14 cellular contexts compared by ENCODE assay signal in the genomic region with DNA sequence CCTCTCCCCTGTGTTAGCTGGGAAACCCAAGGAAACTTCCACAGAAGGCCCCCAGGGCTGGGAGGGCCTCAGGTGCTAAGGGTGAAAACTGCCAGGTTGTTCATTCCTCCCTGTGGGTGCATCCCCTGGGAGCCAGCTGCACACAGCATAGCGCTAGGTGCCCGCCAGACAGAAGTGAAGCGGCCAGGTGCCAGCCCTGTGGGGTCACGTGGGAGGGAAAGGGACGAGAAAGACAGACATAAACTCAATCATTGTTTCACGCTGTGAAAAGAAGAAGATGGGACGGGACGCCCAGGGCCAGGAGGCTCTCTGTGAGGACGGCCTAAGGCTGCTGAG. TPM values are rescaled to one million over a fixed set of nuclear protein-coding genes. Genes with fewer than 3 reads are reported as not detected.
A peak's percentile ranks its signal among the peaks of the same experiment; 100 is the strongest.
DNase-seq lines count a peak whose midpoint lies in the region; ATAC-seq and TF ChIP-seq lines count a peak whose summit lies in the region.
"Had no signal": no experiment of that assay in that cellular context is flagged by ENCODE, and none has a peak within 500 bp of the region (broad histone marks: within the 10 kb centered on the region; RNA-seq: fewer than 3 reads in every experiment).

No MANE protein-coding gene starts in this region.

- H3K36me3 ChIP-seq in SK-N-MC (ENCODE audit: insufficient read depth, low read length) = no peaks in the 10 kb centered on the region
- H3K36me3 ChIP-seq in neuronal stem cell (replicated peaks in 1 of 2; ENCODE audit: control insufficient read depth in 2 of 2, insufficient read depth in 2 of 2, low read length in 2 of 2) = no peaks in the 10 kb centered on the region
- H3K36me3 ChIP-seq in mammary epithelial cell (ENCODE audit: insufficient read depth, low read length) = no peaks in the 10 kb centered on the region
- H3K36me3 ChIP-seq: BE2C had no signal

- peaks cover 8 to 10% of the 10 kb centered on the region in 2 donors for H3K4me1 ChIP-seq in neuronal stem cell (ENCODE audit: control insufficient read depth in 2 of 2, insufficient read depth in 1 of 2, low read depth in 1 of 2, low read length in 2 of 2)
- peaks cover 8% of the 10 kb centered on the region for H3K4me1 ChIP-seq in mammary epithelial cell (ENCODE audit: insufficient read depth, low read length)

- no peak overlapping the region for H2AFZ ChIP-seq in neuronal stem cell (ENCODE audit: low read length)
- H2AFZ ChIP-seq in mammary epithelial cell (ENCODE audit: low read depth, low read length) = no peak overlapping the region

- no peak overlapping the region for H3K23ac ChIP-seq in neuronal stem cell (ENCODE audit: low read depth, low read length, poor library complexity)

- in situ Hi-C loops in mammary epithelial cell (cut with MboI; ENCODE audit: low sequenced_read_pairs in 2 of 2) = no loop called here

- WGBS in neuronal stem cell (ENCODE audit: extremely low coverage in 2 of 2, insufficient read length in 2 of 2, insufficient replicate concordance in 1 of 2), 2 donors = no CpG with 5 or more reads among the region's 9 CpGs
- WGBS in mammary epithelial cell (ENCODE audit: low coverage, missing lambda C conversion rate) = 40% methylated on average over 5 of the region's 9 CpGs

- dilution Hi-C loops in mammary epithelial cell (cut with HindIII; ENCODE audit: low sequenced_read_pairs) = no loop called here

- no peak for ATAC-seq in GM21515 (IDR thresholded peaks at IDR 0.05; ENCODE audit: unreplicated experiment)

- DNase-seq in COLO668 (lab: John Stamatoyannopoulos, UW; ENCODE audit: unreplicated experiment) = peak; percentile 63
- DNase-seq in NCI-H1105 treated with DMSO at 0.1 percent for 48 hours (lab: John Stamatoyannopoulos, UW) = peak; percentile 90
- DNase-seq in SK-N-MC (ENCODE audit: low read depth, low spot score) = no peak
- DNase-seq in neuronal stem cell (ENCODE audit: low spot score) = no peak
- no peak for DNase-seq in NCI-H2081 treated with DMSO at 0.1 percent for 48 hours (lab: John Stamatoyannopoulos, UW)
- no peak for DNase-seq in posterior vena cava (ENCODE audit: low spot score)
- DNase-seq in mammary epithelial cell = no peak
- DNase-seq: activated CD8-positive, alpha-beta memory T cell treated with anti-CD3 and anti-CD28 coated beads, Interleukin-2, amount 50 U/mL, for 48 hours; activated naive CD4-positive, alpha-beta T cell treated with anti-CD3 and anti-CD28 coated beads, Interleukin-2, amount 10 ng/mL, durations not matched to agents 7 days and 5 days; NCI-H1694; SW 1271 had no signal

- no TSS peak for BruUV-seq in mammary epithelial cell (replicated peaks; lab: Mats Ljungman, UMichigan)

- no peak overlapping the region for H2BK120ac ChIP-seq in neuronal stem cell (ENCODE audit: low read depth, low read length)

- H3K4me2 ChIP-seq in neuronal stem cell (ENCODE audit: insufficient read depth, low read length, poor library complexity, severe bottlenecking) (no peak overlapping the region), mammary epithelial cell (ENCODE audit: insufficient read depth, low read depth, low read length) (no peak overlapping the region)

- no peak overlapping the region for H4K8ac ChIP-seq in neuronal stem cell (ENCODE audit: low read depth, low read length)

- no peak overlapping the region for H3K9ac ChIP-seq in SK-N-MC (ENCODE audit: insufficient read length)
- peak overlapping the region; percentile 83 for H3K9ac ChIP-seq in neuronal stem cell (ENCODE audit: low read depth, low read length, poor library complexity)
- H3K9ac ChIP-seq in mammary epithelial cell (ENCODE audit: insufficient read depth, low read length) = no peak overlapping the region

- H3K4ac ChIP-seq in neuronal stem cell (ENCODE audit: low read length) = no peak overlapping the region

- peak overlapping the region; percentile 96 for H2AK5ac ChIP-seq in neuronal stem cell (ENCODE audit: low read depth, low read length)

- H3K9me3 ChIP-seq in SK-N-MC (ENCODE audit: low read depth, low read length) = no peaks in the 10 kb centered on the region
- no peaks in the 10 kb centered on the region for H3K9me3 ChIP-seq in neuronal stem cell (replicated peaks in 1 of 2; ENCODE audit: control insufficient read depth in 2 of 2, insufficient read depth in 1 of 2, low read depth in 1 of 2, low read length in 2 of 2)
- H3K9me3 ChIP-seq in mammary epithelial cell (replicated peaks; ENCODE audit: insufficient read depth, low read length) = no peaks in the 10 kb centered on the region
- H3K9me3 ChIP-seq: BE2C, pancreas had no signal

- H3K27ac ChIP-seq in SK-N-MC = peak overlapping the region; percentile 36; the same call in 1 of the 2 replicates
- no peak overlapping the region for H3K27ac ChIP-seq in neuronal stem cell (replicated peaks; ENCODE audit: low read length)
- H3K27ac ChIP-seq in mammary epithelial cell (ENCODE audit: insufficient read depth, low read depth, low read length) = no peak overlapping the region

- H3K27me3 ChIP-seq in neuronal stem cell (ENCODE audit: control insufficient read depth in 3 of 3, insufficient read depth in 3 of 3, low read depth in 1 of 3, low read length in 3 of 3) (peaks cover 0 to 5% (median 0%) of the 10 kb centered on the region in 3 experiments), mammary epithelial cell (ENCODE audit: insufficient read depth, low read length) (no peaks in the 10 kb centered on the region)
- H3K27me3 ChIP-seq: BE2C, pancreas had no signal

- intact Hi-C loops in posterior vena cava (cut with DNase I) = no loop called here
- intact Hi-C loops in mammary epithelial cell (cut with micrococcal nuclease) = no loop called here

- H2BK5ac ChIP-seq in neuronal stem cell (ENCODE audit: low read length) = no peak overlapping the region

- H3K4me3 ChIP-seq in SK-N-MC = 0 out of 2 replicates have a peak overlapping the region, but pooled peaks have one; percentile 33
- H3K4me3 ChIP-seq in neuronal stem cell (ENCODE audit: low read length in 2 of 2) = no peak overlapping the region
- H3K4me3 ChIP-seq in mammary epithelial cell (replicated peaks in 1 of 3; ENCODE audit: insufficient read depth in 1 of 3, low read depth in 2 of 3, low read length in 3 of 3) = no peak overlapping the region
- H3K4me3 ChIP-seq: pancreas had no signal

- CTCF ChIA-PET in mammary epithelial cell (lab: Charles Lee; ENCODE audit: low non-redundant PET) = no interaction called here

- H2BK15ac ChIP-seq in neuronal stem cell (ENCODE audit: low read length) = no peak overlapping the region

- H3K79me1 ChIP-seq in neuronal stem cell (ENCODE audit: low read depth, low read length) = no peaks in the 10 kb centered on the region

- peak overlapping the region; percentile 25 for H3K14ac ChIP-seq in neuronal stem cell (ENCODE audit: low read length)

- H3K18ac ChIP-seq in neuronal stem cell (ENCODE audit: low read length) = no peak overlapping the region

- no peaks in the 10 kb centered on the region for H3K79me2 ChIP-seq in mammary epithelial cell (ENCODE audit: insufficient read depth, low read length)

- no peak overlapping the region for H2BK12ac ChIP-seq in neuronal stem cell (ENCODE audit: low read length)

- TF ChIP-seq CTCF in mammary epithelial cell (conservative IDR thresholded peaks at IDR 0.05 in 1 of 2, IDR thresholded peaks at IDR 0.05 in 1 of 2; ENCODE audit: extremely low read depth in 1 of 2, insufficient read depth in 1 of 2, low read depth in 1 of 2, low read length in 2 of 2) = no peak

- no peak overlapping the region for H4K91ac ChIP-seq in neuronal stem cell (ENCODE audit: low read depth, low read length, poor library complexity)

- no peaks in the 10 kb centered on the region for H4K20me1 ChIP-seq in mammary epithelial cell (ENCODE audit: insufficient read depth, low read length)

RNA-seq across cellular contexts. Expression of a gene that starts 31.6 kb away (rescaled TPM):
- 5.1 TPM for polyA plus RNA-seq in neuronal stem cell (2013, experiment 1 of 2)
- 5.5 TPM for polyA plus RNA-seq in neuronal stem cell (2013, experiment 2 of 2)
- total RNA-seq in posterior vena cava (10 to 100 TPM; 14.4 to 42.4 TPM), mammary epithelial cell (100 to 1,000 TPM in 1 of 2 donors, 10 to 100 TPM in 1; 14.1 to 217 TPM)
- polyA plus RNA-seq in mammary epithelial cell = 9.2 TPM
- polyA minus RNA-seq in mammary epithelial cell = 12.8 TPM

RNA-seq across cellular contexts. Expression of a gene that starts 49.6 kb away (rescaled TPM):
- polyA plus RNA-seq in neuronal stem cell (2013, experiment 1 of 2) = 16.6 TPM
- 17.0 TPM for polyA plus RNA-seq in neuronal stem cell (2013, experiment 2 of 2)
- total RNA-seq in posterior vena cava = 10 to 100 TPM; 32.1 to 34.0 TPM
- 10 to 100 TPM; 19.7 to 30.0 TPM for total RNA-seq in mammary epithelial cell
- polyA plus RNA-seq in mammary epithelial cell = 20.1 TPM
- polyA minus RNA-seq in mammary epithelial cell = 18.7 TPM

RNA-seq across cellular contexts. Expression of a gene that starts 50.6 kb away (rescaled TPM):
- polyA plus RNA-seq in neuronal stem cell (2013, experiment 1 of 2) = 43.8 TPM
- 41.6 TPM for polyA plus RNA-seq in neuronal stem cell (2013, experiment 2 of 2)
- 10 to 100 TPM; 15.2 to 17.3 TPM for total RNA-seq in posterior vena cava
- total RNA-seq in mammary epithelial cell = 10 to 100 TPM; 12.0 to 72.5 TPM
- polyA plus RNA-seq in mammary epithelial cell = 91.1 TPM
- 92.6 TPM for polyA minus RNA-seq in mammary epithelial cell

Comparison
In these comparisons a context has a peak if more than half of its experiments do, and no peak if none do; other contexts are left out.
1. DNase-seq: peak in COLO668 (single experiment) and NCI-H1105 treated with DMSO at 0.1 percent for 48 hours (single experiment); none in SK-N-MC (single experiment), neuronal stem cell (single experiment), NCI-H2081 treated with DMSO at 0.1 percent for 48 hours (single experiment), posterior vena cava (single experiment) and mammary epithelial cell (single experiment).